ENCODE assay signal across 1 cellular context in genomic region chr13:28718538-28719226, GRCh38.
TF ChIP-seq lines count a peak whose summit lies in the region.

A gene with protein sequence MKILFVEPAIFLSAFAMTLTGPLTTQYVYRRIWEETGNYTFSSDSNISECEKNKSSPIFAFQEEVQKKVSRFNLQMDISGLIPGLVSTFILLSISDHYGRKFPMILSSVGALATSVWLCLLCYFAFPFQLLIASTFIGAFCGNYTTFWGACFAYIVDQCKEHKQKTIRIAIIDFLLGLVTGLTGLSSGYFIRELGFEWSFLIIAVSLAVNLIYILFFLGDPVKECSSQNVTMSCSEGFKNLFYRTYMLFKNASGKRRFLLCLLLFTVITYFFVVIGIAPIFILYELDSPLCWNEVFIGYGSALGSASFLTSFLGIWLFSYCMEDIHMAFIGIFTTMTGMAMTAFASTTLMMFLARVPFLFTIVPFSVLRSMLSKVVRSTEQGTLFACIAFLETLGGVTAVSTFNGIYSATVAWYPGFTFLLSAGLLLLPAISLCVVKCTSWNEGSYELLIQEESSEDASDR (minus strand): TSS chr13:28718970. CDS start chr13:28717998, 972 bp downstream.

TF ChIP-seq in K562, 482 proteins besides CTCF, POLR2A, EP300 and RAD21 (continued from another document and continues in another):
- TF ChIP-seq POLR2G (IDR thresholded peaks at IDR 0.05; ENCODE audit: low read depth, low read length) (peak; percentile 79), JUND (IDR thresholded peaks at IDR 0.05; ENCODE audit: borderline replicate concordance, low read depth, low read length) (0 out of 2 replicates have a peak, but pooled peaks have one; percentile 30), JUND (tag; IDR thresholded peaks at IDR 0.05; ENCODE audit: borderline replicate concordance, low read depth, low read length) (no peak; the same call in 2 of the 3 replicates), TSC22D4 (tag; IDR thresholded peaks at IDR 0.05) (no peak), ZBTB33 (CRISPR knock-in tag; IDR thresholded peaks at IDR 0.05) (0 out of 2 replicates have a peak, but pooled peaks have one; percentile 11), ASH1L (IDR thresholded peaks at IDR 0.05; ENCODE audit: borderline replicate concordance, low read depth, partially characterized antibody) (peak; percentile 75), HEY1 (CRISPR knock-in tag; IDR thresholded peaks at IDR 0.05; ENCODE audit: borderline replicate concordance) (no peak), MTA3 (IDR thresholded peaks at IDR 0.05; ENCODE audit: borderline replicate concordance) (peak; percentile 51; the same call in 1 of the 2 replicates), RBM25 (IDR thresholded peaks at IDR 0.05; ENCODE audit: low read depth, low read length, severe bottlenecking) (peak; percentile 98), NFXL1 (CRISPR knock-in tag; IDR thresholded peaks at IDR 0.05) (no peak), ATF7 (IDR thresholded peaks at IDR 0.05) (peak; percentile 63), PURB (CRISPR knock-in tag; IDR thresholded peaks at IDR 0.05; ENCODE audit: low read depth) (no peak), MXI1 (IDR thresholded peaks at IDR 0.05; ENCODE audit: low read depth, low read length) (no peak), STAT5B (CRISPR knock-in tag; IDR thresholded peaks at IDR 0.05) (no peak), SRF (CRISPR knock-in tag; IDR thresholded peaks at IDR 0.05) (0 out of 4 replicates have a peak, but pooled peaks of 1 of the 2 experiments have one; percentile 35), ZNF12 (CRISPR knock-in tag; IDR thresholded peaks at IDR 0.05) (no peak), HNRNPLL (IDR thresholded peaks at IDR 0.05; ENCODE audit: low read depth, low read length, poor library complexity, severe bottlenecking) (peak; percentile 99), SMARCB1 (IDR thresholded peaks at IDR 0.05; ENCODE audit: insufficient read length, low read depth) (no peak), STAT6 (CRISPR knock-in tag; IDR thresholded peaks at IDR 0.05) (no peak), FOS (IDR thresholded peaks at IDR 0.05; ENCODE audit: extremely low read depth, insufficient read length) (peak; percentile 87), L3MBTL2 (IDR thresholded peaks at IDR 0.05) (peak; percentile 88), ZBTB49 (CRISPR knock-in tag; IDR thresholded peaks at IDR 0.05; ENCODE audit: borderline replicate concordance) (no peak), NRF1 (conservative IDR thresholded peaks at IDR 0.05 in 1 of 2, IDR thresholded peaks at IDR 0.05 in 1 of 2) (peak; percentile 85 to 88), ZNF79 (CRISPR knock-in tag; IDR thresholded peaks at IDR 0.05; ENCODE audit: low read depth) (no peak), SRSF1 (IDR thresholded peaks at IDR 0.05; ENCODE audit: low read depth, low read length) (no peak), FOSL1 (tag; conservative IDR thresholded peaks at IDR 0.05) (0 out of 2 replicates have a peak, but pooled peaks have one; percentile 40), ZNF311 (CRISPR knock-in tag; IDR thresholded peaks at IDR 0.05) (no peak), KAT7 (CRISPR knock-in tag; IDR thresholded peaks at IDR 0.05; ENCODE audit: borderline replicate concordance) (peak; percentile 62; the same call in 1 of the 2 replicates), CTBP1 (IDR thresholded peaks at IDR 0.05; ENCODE audit: borderline replicate concordance) (peak; percentile 82), CBX1 (IDR thresholded peaks at IDR 0.05; ENCODE audit: low read depth) (no peak), ZBTB17 (CRISPR knock-in tag; IDR thresholded peaks at IDR 0.05) (0 out of 2 replicates have a peak, but pooled peaks have one; percentile 22), SNIP1 (IDR thresholded peaks at IDR 0.05; ENCODE audit: low read depth) (no peak), RREB1 (CRISPR knock-in tag; IDR thresholded peaks at IDR 0.05) (0 out of 2 replicates have a peak, but pooled peaks have one; percentile 25), ZSCAN29 (IDR thresholded peaks at IDR 0.05) (no peak), PHF8 (IDR thresholded peaks at IDR 0.05; ENCODE audit: borderline replicate concordance, low read length) (peak; percentile 63; the same call in 1 of the 2 replicates), CEBPG (CRISPR knock-in tag; IDR thresholded peaks at IDR 0.05) (no peak), CEBPG (tag; conservative IDR thresholded peaks at IDR 0.05 in 1 of 2, IDR thresholded peaks at IDR 0.05 in 1 of 2) (no peak)
- TF ChIP-seq, protein P1, sequence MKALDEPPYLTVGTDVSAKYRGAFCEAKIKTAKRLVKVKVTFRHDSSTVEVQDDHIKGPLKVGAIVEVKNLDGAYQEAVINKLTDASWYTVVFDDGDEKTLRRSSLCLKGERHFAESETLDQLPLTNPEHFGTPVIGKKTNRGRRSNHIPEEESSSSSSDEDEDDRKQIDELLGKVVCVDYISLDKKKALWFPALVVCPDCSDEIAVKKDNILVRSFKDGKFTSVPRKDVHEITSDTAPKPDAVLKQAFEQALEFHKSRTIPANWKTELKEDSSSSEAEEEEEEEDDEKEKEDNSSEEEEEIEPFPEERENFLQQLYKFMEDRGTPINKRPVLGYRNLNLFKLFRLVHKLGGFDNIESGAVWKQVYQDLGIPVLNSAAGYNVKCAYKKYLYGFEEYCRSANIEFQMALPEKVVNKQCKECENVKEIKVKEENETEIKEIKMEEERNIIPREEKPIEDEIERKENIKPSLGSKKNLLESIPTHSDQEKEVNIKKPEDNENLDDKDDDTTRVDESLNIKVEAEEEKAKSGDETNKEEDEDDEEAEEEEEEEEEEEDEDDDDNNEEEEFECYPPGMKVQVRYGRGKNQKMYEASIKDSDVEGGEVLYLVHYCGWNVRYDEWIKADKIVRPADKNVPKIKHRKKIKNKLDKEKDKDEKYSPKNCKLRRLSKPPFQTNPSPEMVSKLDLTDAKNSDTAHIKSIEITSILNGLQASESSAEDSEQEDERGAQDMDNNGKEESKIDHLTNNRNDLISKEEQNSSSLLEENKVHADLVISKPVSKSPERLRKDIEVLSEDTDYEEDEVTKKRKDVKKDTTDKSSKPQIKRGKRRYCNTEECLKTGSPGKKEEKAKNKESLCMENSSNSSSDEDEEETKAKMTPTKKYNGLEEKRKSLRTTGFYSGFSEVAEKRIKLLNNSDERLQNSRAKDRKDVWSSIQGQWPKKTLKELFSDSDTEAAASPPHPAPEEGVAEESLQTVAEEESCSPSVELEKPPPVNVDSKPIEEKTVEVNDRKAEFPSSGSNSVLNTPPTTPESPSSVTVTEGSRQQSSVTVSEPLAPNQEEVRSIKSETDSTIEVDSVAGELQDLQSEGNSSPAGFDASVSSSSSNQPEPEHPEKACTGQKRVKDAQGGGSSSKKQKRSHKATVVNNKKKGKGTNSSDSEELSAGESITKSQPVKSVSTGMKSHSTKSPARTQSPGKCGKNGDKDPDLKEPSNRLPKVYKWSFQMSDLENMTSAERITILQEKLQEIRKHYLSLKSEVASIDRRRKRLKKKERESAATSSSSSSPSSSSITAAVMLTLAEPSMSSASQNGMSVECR (CRISPR knock-in tag; IDR thresholded peaks at IDR 0.05), result peak; percentile 33; the same call in 1 of the 2 replicates
- TF ChIP-seq, protein P2, sequence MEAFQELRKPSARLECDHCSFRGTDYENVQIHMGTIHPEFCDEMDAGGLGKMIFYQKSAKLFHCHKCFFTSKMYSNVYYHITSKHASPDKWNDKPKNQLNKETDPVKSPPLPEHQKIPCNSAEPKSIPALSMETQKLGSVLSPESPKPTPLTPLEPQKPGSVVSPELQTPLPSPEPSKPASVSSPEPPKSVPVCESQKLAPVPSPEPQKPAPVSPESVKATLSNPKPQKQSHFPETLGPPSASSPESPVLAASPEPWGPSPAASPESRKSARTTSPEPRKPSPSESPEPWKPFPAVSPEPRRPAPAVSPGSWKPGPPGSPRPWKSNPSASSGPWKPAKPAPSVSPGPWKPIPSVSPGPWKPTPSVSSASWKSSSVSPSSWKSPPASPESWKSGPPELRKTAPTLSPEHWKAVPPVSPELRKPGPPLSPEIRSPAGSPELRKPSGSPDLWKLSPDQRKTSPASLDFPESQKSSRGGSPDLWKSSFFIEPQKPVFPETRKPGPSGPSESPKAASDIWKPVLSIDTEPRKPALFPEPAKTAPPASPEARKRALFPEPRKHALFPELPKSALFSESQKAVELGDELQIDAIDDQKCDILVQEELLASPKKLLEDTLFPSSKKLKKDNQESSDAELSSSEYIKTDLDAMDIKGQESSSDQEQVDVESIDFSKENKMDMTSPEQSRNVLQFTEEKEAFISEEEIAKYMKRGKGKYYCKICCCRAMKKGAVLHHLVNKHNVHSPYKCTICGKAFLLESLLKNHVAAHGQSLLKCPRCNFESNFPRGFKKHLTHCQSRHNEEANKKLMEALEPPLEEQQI (IDR thresholded peaks at IDR 0.05), result no peak
